Comparison of ENCODE assay signal across 14 cellular contexts in the genomic region with DNA sequence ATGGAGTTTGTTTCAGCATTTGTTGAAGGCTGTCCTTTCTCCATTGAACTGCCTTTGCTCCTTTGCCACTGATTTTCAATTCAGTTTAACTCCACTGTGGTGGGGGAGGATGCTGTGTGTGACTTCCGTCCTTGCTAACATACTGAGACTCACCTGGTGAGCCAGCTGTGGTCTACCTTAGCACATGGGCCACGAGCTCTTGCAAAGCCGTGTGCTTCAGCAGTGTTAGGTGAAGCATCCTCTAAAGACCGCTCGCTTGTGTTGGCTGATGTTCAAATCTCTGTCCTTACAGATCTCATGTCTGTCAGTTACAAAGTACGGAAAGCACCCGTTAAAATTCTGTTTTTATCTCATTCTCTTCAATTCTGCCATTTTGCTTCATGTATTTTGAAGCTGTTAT. TPM values are rescaled to one million over a fixed set of nuclear protein-coding genes. Genes with fewer than 3 reads are reported as not detected.
DNase-seq lines count a peak whose midpoint lies in the region; ATAC-seq and TF ChIP-seq lines count a peak whose summit lies in the region.
"Had no signal": no experiment of that assay in that cellular context is flagged by ENCODE, and none has a peak within 500 bp of the region (broad histone marks: within the 10 kb centered on the region; RNA-seq: fewer than 3 reads in every experiment).

No MANE protein-coding gene starts in this region.

- CTCF ChIA-PET in Caco-2 (lab: Charles Lee) (no interaction called here), Calu3 (lab: Charles Lee) (no interaction called here)

- H3K4me3 ChIP-seq in Caco-2 (ENCODE audit: low read depth, low read length) (no peak overlapping the region), NT2/D1 (ENCODE audit: insufficient read length, low read depth) (no peak overlapping the region)
- H3K4me3 ChIP-seq: coronary artery had no signal

- H3K4me1 Mint-ChIP-seq in Caco-2 (ENCODE audit: low read depth, unreplicated experiment) (peaks cover 25% of the 10 kb centered on the region), endothelial cell (ENCODE audit: unreplicated experiment) (peaks cover 27% of the 10 kb centered on the region), osteocyte (ENCODE audit: unreplicated experiment) (peaks cover 44% of the 10 kb centered on the region), Calu3 (ENCODE audit: low read depth, unreplicated experiment) (peaks cover 16% of the 10 kb centered on the region)
- H3K4me1 Mint-ChIP-seq: memory B cell had no signal

- H3K9me3 ChIP-seq in Caco-2 (no peaks in the 10 kb centered on the region), NT2/D1 (ENCODE audit: insufficient read depth, low read length) (no peaks in the 10 kb centered on the region)

- H3K27ac Mint-ChIP-seq in Caco-2 (ENCODE audit: unreplicated experiment) (peak overlapping the region; percentile 72), endothelial cell (ENCODE audit: unreplicated experiment) (peak overlapping the region; percentile 94), osteocyte (ENCODE audit: unreplicated experiment) (peak overlapping the region; percentile 84), Calu3 (ENCODE audit: unreplicated experiment) (no peak overlapping the region)
- H3K27ac Mint-ChIP-seq: activated naive CD8-positive, alpha-beta T cell treated with anti-CD3 and anti-CD28 coated beads for 36 hours; B cell; memory B cell had no signal

- no peak overlapping the region for H3K4me3 Mint-ChIP-seq in Caco-2 (ENCODE audit: unreplicated experiment)
- H3K4me3 Mint-ChIP-seq in endothelial cell (ENCODE audit: unreplicated experiment) = no peak overlapping the region
- no peak overlapping the region for H3K4me3 Mint-ChIP-seq in osteocyte (ENCODE audit: unreplicated experiment)
- no peak overlapping the region for H3K4me3 Mint-ChIP-seq in Calu3 (ENCODE audit: low read depth, unreplicated experiment)
- H3K4me3 Mint-ChIP-seq: activated naive CD8-positive, alpha-beta T cell treated with anti-CD3 and anti-CD28 coated beads for 36 hours; B cell; memory B cell had no signal

- BruUV-seq in Caco-2 (replicated peaks; lab: Mats Ljungman, UMichigan) (no TSS peak), Calu3 (replicated peaks; lab: Mats Ljungman, UMichigan) (no TSS peak)

- H3K4me1 ChIP-seq in Caco-2 (peaks cover 11% of the 10 kb centered on the region), NT2/D1 (ENCODE audit: insufficient read depth, insufficient read length) (peaks cover 38% of the 10 kb centered on the region)

- DNase-seq in Caco-2 = no peak
- DNase-seq in NT2/D1 (ENCODE audit: low read depth, low spot score) = no peak
- no peak for DNase-seq in endothelial cell (ENCODE audit: low spot score)
- DNase-seq in osteocyte (ENCODE audit: extremely low spot score, unreplicated experiment) = no peak
- DNase-seq in sciatic nerve (ENCODE audit: low spot score) = no peak
- no peak for DNase-seq in DMS153 treated with DMSO at 0.1 percent for 48 hours (lab: John Stamatoyannopoulos, UW; ENCODE audit: unreplicated experiment)
- DNase-seq in Calu3 = no peak
- DNase-seq in stimulated activated CD4-positive, alpha-beta T cell treated with anti-CD3 and anti-CD28 coated beads, Interleukin-2, amount 100 ng/mL, for 48 hours = no peak
- DNase-seq: activated CD8-positive, alpha-beta memory T cell treated with anti-CD3 and anti-CD28 coated beads, Interleukin-2, amount 50 U/mL, for 4 hours; activated naive CD8-positive, alpha-beta T cell treated with anti-CD3 and anti-CD28 coated beads for 36 hours; stimulated activated CD4-positive, alpha-beta T cell treated with anti-CD3 and anti-CD28 coated beads, Interleukin-1b, Interleukin-23, amount 100 ng/mL, for 48 hours had no signal

- peaks cover 1% of the 10 kb centered on the region for H3K36me3 ChIP-seq in Caco-2 (ENCODE audit: control insufficient read depth, insufficient read depth, low read length)
- peaks cover 50% of the 10 kb centered on the region for H3K36me3 ChIP-seq in NT2/D1 (ENCODE audit: insufficient read depth, insufficient read length, low read length)

- no peaks in the 10 kb centered on the region for H3K27me3 Mint-ChIP-seq in Caco-2 (ENCODE audit: insufficient read depth, unreplicated experiment)
- peaks cover 15% of the 10 kb centered on the region for H3K27me3 Mint-ChIP-seq in endothelial cell (ENCODE audit: unreplicated experiment)
- H3K27me3 Mint-ChIP-seq in osteocyte (ENCODE audit: unreplicated experiment) = no peaks in the 10 kb centered on the region
- H3K27me3 Mint-ChIP-seq in Calu3 (ENCODE audit: unreplicated experiment) = no peaks in the 10 kb centered on the region
- H3K27me3 Mint-ChIP-seq: B cell, memory B cell had no signal

- peak overlapping the region; percentile 44 for H3K9ac ChIP-seq in NT2/D1 (ENCODE audit: insufficient read length, low read depth)

- H3K36me3 Mint-ChIP-seq in Caco-2 (ENCODE audit: insufficient read depth, unreplicated experiment) (peaks cover 45% of the 10 kb centered on the region), endothelial cell (ENCODE audit: low read depth, unreplicated experiment) (peaks cover 25% of the 10 kb centered on the region), osteocyte (ENCODE audit: unreplicated experiment) (peaks cover 9% of the 10 kb centered on the region), Calu3 (ENCODE audit: insufficient read depth, unreplicated experiment) (peaks cover 37% of the 10 kb centered on the region)
- H3K36me3 Mint-ChIP-seq: activated naive CD8-positive, alpha-beta T cell treated with anti-CD3 and anti-CD28 coated beads for 36 hours; memory B cell had no signal

- POLR2A ChIA-PET in Caco-2 (lab: Charles Lee) = no interaction called here

- no peak for TF ChIP-seq CTCF in Caco-2 (IDR thresholded peaks at IDR 0.05; ENCODE audit: insufficient read depth in 1 of 2, low read depth in 1 of 2, low read length in 1 of 2, severe bottlenecking in 1 of 2, unreplicated experiment in 1 of 2)
- no peak for TF ChIP-seq CTCF in endothelial cell (IDR thresholded peaks at IDR 0.05; ENCODE audit: unreplicated experiment)
- TF ChIP-seq CTCF in osteocyte (IDR thresholded peaks at IDR 0.05) = no peak
- TF ChIP-seq CTCF in Calu3 (IDR thresholded peaks at IDR 0.05; ENCODE audit: unreplicated experiment) = no peak

- no peaks in the 10 kb centered on the region for H3K9me3 Mint-ChIP-seq in Caco-2 (ENCODE audit: unreplicated experiment)
- no peaks in the 10 kb centered on the region for H3K9me3 Mint-ChIP-seq in endothelial cell (ENCODE audit: unreplicated experiment)
- no peaks in the 10 kb centered on the region for H3K9me3 Mint-ChIP-seq in osteocyte (ENCODE audit: unreplicated experiment)
- H3K9me3 Mint-ChIP-seq in Calu3 (ENCODE audit: low read depth, unreplicated experiment) = no peaks in the 10 kb centered on the region
- H3K9me3 Mint-ChIP-seq: activated naive CD8-positive, alpha-beta T cell treated with anti-CD3 and anti-CD28 coated beads for 36 hours; memory B cell had no signal

- intact Hi-C loops in Caco-2 (cut with micrococcal nuclease; ENCODE audit: unreplicated experiment) = no loop called here
- intact Hi-C loops in sciatic nerve (cut with DNase I) = no loop called here
- intact Hi-C loops in Calu3 (cut with micrococcal nuclease; ENCODE audit: unreplicated experiment) = no loop called here

- no peaks in the 10 kb centered on the region for H3K27me3 ChIP-seq in Caco-2 (replicated peaks; ENCODE audit: control insufficient read depth, insufficient read depth, low read length)
- no peaks in the 10 kb centered on the region for H3K27me3 ChIP-seq in NT2/D1 (ENCODE audit: insufficient read depth, insufficient read length)

- ATAC-seq in sciatic nerve = no peak

RNA-seq across cellular contexts. Expression of gene SPATC1L, which starts 3.6 kb away (rescaled TPM):
- 3.1 and 4.6 TPM in 2 replicates for total RNA-seq in Caco-2 (2022)
- 25.3 TPM for total RNA-seq in endothelial cell (ENCODE audit: unreplicated experiment)
- 17.5 and 18.9 TPM in 2 replicates for total RNA-seq in osteocyte
- total RNA-seq in sciatic nerve = 9.9 TPM
- 4.4 and 5.5 TPM in 2 replicates for total RNA-seq in Calu3 (2022)

RNA-seq across cellular contexts. Expression of gene FTCD, which starts 32.4 kb away (rescaled TPM):
- 3.5 and 4.5 TPM in 2 replicates for total RNA-seq in Caco-2 (2022)
- 1.5 TPM for total RNA-seq in endothelial cell (ENCODE audit: unreplicated experiment)
- total RNA-seq in osteocyte = 2.3 and 2.5 TPM in 2 replicates
- total RNA-seq in sciatic nerve = 2.9 TPM
- 0.31 and 1.3 TPM in 2 replicates for total RNA-seq in Calu3 (2022)

RNA-seq across cellular contexts. Expression of gene LSS, which starts 40.8 kb away (rescaled TPM):
- total RNA-seq in Caco-2 (2022) = 121 and 127 TPM in 2 replicates
- 157 TPM for total RNA-seq in endothelial cell (ENCODE audit: unreplicated experiment)
- total RNA-seq in osteocyte = 92.0 and 101 TPM in 2 replicates
- 111 TPM for total RNA-seq in sciatic nerve
- 53.3 and 55.1 TPM in 2 replicates for total RNA-seq in Calu3 (2022)
